Comparison of ENCODE assay signal across 21 cellular contexts in the genomic region with DNA sequence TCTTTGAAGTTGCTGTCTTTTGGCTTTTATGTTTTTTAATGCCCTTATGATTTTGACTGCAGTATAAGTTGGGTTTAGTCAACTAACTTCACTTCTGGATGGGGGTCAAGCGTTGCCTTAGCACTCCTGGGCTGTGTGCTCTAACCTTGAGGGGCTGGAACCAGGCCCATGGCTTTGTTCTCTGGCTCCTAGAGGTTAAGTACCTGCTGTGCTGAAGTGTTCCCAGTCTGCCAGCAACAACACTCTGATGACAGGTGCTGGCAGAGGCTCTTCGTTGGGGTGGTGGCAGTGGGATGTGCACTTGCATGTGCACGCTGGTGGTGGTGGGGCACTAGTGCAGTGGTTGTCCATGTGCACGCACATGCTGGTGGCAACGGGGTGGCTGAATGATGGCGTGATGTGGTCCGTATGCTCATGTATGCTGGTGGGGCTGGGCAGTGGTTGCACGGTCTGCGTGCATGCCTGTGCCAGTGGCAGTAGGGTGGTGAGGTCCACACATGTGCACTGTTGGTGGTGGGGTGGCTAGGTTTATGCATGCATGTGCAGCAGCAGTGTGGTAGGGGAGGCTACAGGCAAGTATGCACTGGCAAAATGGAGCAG.
"Had no signal": no experiment of that assay in that cellular context is flagged by ENCODE, and none has a peak within 500 bp of the region (broad histone marks: within the 10 kb centered on the region; RNA-seq: fewer than 3 reads in every experiment).

No MANE protein-coding gene starts in this region.

- H3K4me3 ChIP-seq: breast epithelium, heart right ventricle, right lobe of liver, upper lobe of left lung had no signal

- H3K36me3 ChIP-seq: breast epithelium, heart right ventricle, right lobe of liver, upper lobe of left lung had no signal

- H3K27ac Mint-ChIP-seq: activated CD4-positive, alpha-beta memory T cell treated with anti-CD3 and anti-CD28 coated beads, Interleukin-2, amount 10 ng/mL, durations not matched to agents 7 days and 5 days; activated CD4-positive, alpha-beta T cell treated with anti-CD3 and anti-CD28 coated beads, Interleukin-2, amount 10 ng/mL, durations not matched to agents 7 days and 5 days; activated T-helper 17 cell treated with anti-CD3 and anti-CD28 coated beads, Interleukin-2, amount 50 U/mL, for 72 hours; memory B cell; naive thymus-derived CD8-positive, alpha-beta T cell; stimulated activated naive CD8-positive, alpha-beta T cell treated with anti-CD3 and anti-CD28 coated beads, Interleukin-15, Interleukin-2, amounts not matched to agents 100 ng/mL and 50 ng/mL, for 24 hours had no signal

- H3K27ac ChIP-seq: breast epithelium, heart right ventricle, right lobe of liver, upper lobe of left lung had no signal

- DNase-seq: activated CD4-positive, alpha-beta memory T cell treated with anti-CD3 and anti-CD28 coated beads, Interleukin-2, amount 10 ng/mL, durations not matched to agents 7 days and 5 days; activated CD4-positive, alpha-beta T cell treated with anti-CD3 and anti-CD28 coated beads for 1 hour; activated CD4-positive, alpha-beta T cell treated with anti-CD3 and anti-CD28 coated beads, Interleukin-2, amount 10 ng/mL, durations not matched to agents 7 days and 5 days; activated CD8-positive, alpha-beta memory T cell treated with anti-CD3 and anti-CD28 coated beads, Interleukin-2, amount 50 U/mL, for 48 hours; activated T-cell treated with anti-CD3 and anti-CD28 coated beads, Interleukin-2, amount 50 U/mL, for 4 hours; central memory CD4-positive, alpha-beta T cell; foreskin melanocyte; heart right ventricle; islet precursor cell; left cardiac atrium; naive thymus-derived CD8-positive, alpha-beta T cell; right lobe of liver; stimulated activated CD4-positive, alpha-beta T cell treated with anti-CD3 and anti-CD28 coated beads, Interleukin-2, amount 100 ng/mL, for 48 hours; T-helper 2 cell had no signal

- H3K4me1 Mint-ChIP-seq: activated CD4-positive, alpha-beta memory T cell treated with anti-CD3 and anti-CD28 coated beads, Interleukin-2, amount 10 ng/mL, durations not matched to agents 7 days and 5 days; activated CD4-positive, alpha-beta T cell treated with anti-CD3 and anti-CD28 coated beads, Interleukin-2, amount 10 ng/mL, durations not matched to agents 7 days and 5 days; activated T-helper 17 cell treated with anti-CD3 and anti-CD28 coated beads, Interleukin-2, amount 50 U/mL, for 72 hours; memory B cell had no signal

- H3K27me3 Mint-ChIP-seq: activated CD4-positive, alpha-beta memory T cell treated with anti-CD3 and anti-CD28 coated beads, Interleukin-2, amount 10 ng/mL, durations not matched to agents 7 days and 5 days; activated CD4-positive, alpha-beta T cell treated with anti-CD3 and anti-CD28 coated beads, Interleukin-2, amount 10 ng/mL, durations not matched to agents 7 days and 5 days; activated T-helper 17 cell treated with anti-CD3 and anti-CD28 coated beads, Interleukin-2, amount 50 U/mL, for 72 hours; memory B cell; stimulated activated naive CD8-positive, alpha-beta T cell treated with anti-CD3 and anti-CD28 coated beads, Interleukin-15, Interleukin-2, amounts not matched to agents 100 ng/mL and 50 ng/mL, for 24 hours had no signal

- H3K27me3 ChIP-seq: breast epithelium, heart right ventricle, right lobe of liver, upper lobe of left lung had no signal

- H3K9me3 Mint-ChIP-seq: activated naive CD4-positive, alpha-beta T cell treated with anti-CD3 and anti-CD28 coated beads, Interleukin-2, amount 50 U/mL, for 72 hours; activated T-helper 17 cell treated with anti-CD3 and anti-CD28 coated beads, Interleukin-2, amount 50 U/mL, for 72 hours; stimulated activated naive CD8-positive, alpha-beta T cell treated with anti-CD3 and anti-CD28 coated beads, Interleukin-15, Interleukin-2, amounts not matched to agents 100 ng/mL and 50 ng/mL, for 24 hours had no signal

- H3K4me3 Mint-ChIP-seq: activated CD4-positive, alpha-beta memory T cell treated with anti-CD3 and anti-CD28 coated beads, Interleukin-2, amount 10 ng/mL, durations not matched to agents 7 days and 5 days; activated CD4-positive, alpha-beta T cell treated with anti-CD3 and anti-CD28 coated beads, Interleukin-2, amount 10 ng/mL, durations not matched to agents 7 days and 5 days; activated T-cell treated with anti-CD3 and anti-CD28 coated beads, Interleukin-2, amount 50 U/mL, for 4 hours; activated T-helper 17 cell treated with anti-CD3 and anti-CD28 coated beads, Interleukin-2, amount 50 U/mL, for 72 hours; memory B cell; naive thymus-derived CD8-positive, alpha-beta T cell; stimulated activated naive CD8-positive, alpha-beta T cell treated with anti-CD3 and anti-CD28 coated beads, Interleukin-15, Interleukin-2, amounts not matched to agents 100 ng/mL and 50 ng/mL, for 24 hours had no signal

- ATAC-seq: activated naive CD4-positive, alpha-beta T cell treated with anti-CD3 and anti-CD28 coated beads, Interleukin-2, amount 50 U/mL, for 72 hours; activated T-cell treated with anti-CD3 and anti-CD28 coated beads, Interleukin-2, amount 50 U/mL, for 4 hours; activated T-helper 17 cell treated with anti-CD3 and anti-CD28 coated beads, Interleukin-2, amount 50 U/mL, for 72 hours; esophagus mucosa; left cardiac atrium; naive thymus-derived CD8-positive, alpha-beta T cell had no signal

- H3K4me1 ChIP-seq: breast epithelium, heart right ventricle, right lobe of liver, upper lobe of left lung had no signal

- H3K9me3 ChIP-seq: right lobe of liver, upper lobe of left lung had no signal

- H3K36me3 Mint-ChIP-seq: activated naive CD4-positive, alpha-beta T cell treated with anti-CD3 and anti-CD28 coated beads, Interleukin-2, amount 50 U/mL, for 72 hours; memory B cell had no signal
